Comparison of ENCODE assay signal across 8 cellular contexts in genomic region chr19:5520501-5520900, GRCh38. TPM values are rescaled to one million over a fixed set of nuclear protein-coding genes. Genes with fewer than 3 reads are reported as not detected.
"Had no signal": no experiment of that assay in that cellular context is flagged by ENCODE, and none has a peak within 500 bp of the region (broad histone marks: within the 10 kb centered on the region; RNA-seq: fewer than 3 reads in every experiment).

No MANE protein-coding gene starts in this region.

- FAIRE-seq: HTR-8/SVneo had no signal

- H3K36me3 ChIP-seq: HAP-1 had no signal

- H2AFZ ChIP-seq: GM23338 had no signal

- H3K27ac Mint-ChIP-seq: GM23338, HFFc6, IgD-negative memory B cell had no signal

- ATAC-seq: GM23338 had no signal

- H3K4me1 ChIP-seq: HAP-1 had no signal

- H3K4me3 ChIP-seq: GM23338, HAP-1 had no signal

- H3K36me3 Mint-ChIP-seq: IgD-negative memory B cell had no signal

- H3K4me3 Mint-ChIP-seq: GM23338, HFFc6 had no signal

- H3K4me2 ChIP-seq: GM23338 had no signal

- DNase-seq: H7, HFFc6, KG1 had no signal

RNA-seq across cellular contexts. Expression of gene TINCR, which starts 47.3 kb away (rescaled TPM):
- total RNA-seq: HT-29 had no signal
- polyA plus RNA-seq: IgD-negative memory B cell had no signal
